In genomic region chr20:48456361-48457184, GRCh38 we compare ENCODE assay signal across 14 cellular contexts.
DNase-seq lines count a peak whose midpoint lies in the region; ATAC-seq, FAIRE-seq and TF ChIP-seq lines count a peak whose summit lies in the region.
"Had no signal": no experiment of that assay in that cellular context is flagged by ENCODE, and none has a peak within 500 bp of the region (broad histone marks: within the 10 kb centered on the region; RNA-seq: fewer than 3 reads in every experiment).

No MANE protein-coding gene starts in this region.

- no peak for TF ChIP-seq POLR2A in GM18505 (IDR thresholded peaks at IDR 0.05; ENCODE audit: borderline replicate concordance, extremely low read depth, insufficient read depth, insufficient read length)

- peak; percentile 54 for FAIRE-seq in GM18507 (lab: Jason Lieb, UNC)

- DNase-seq in GM18507 (ENCODE audit: extremely low spot score, insufficient read length, low read depth), result no peak
- DNase-seq in NCI-H2171 treated with DMSO at 0.1 percent for 48 hours (lab: John Stamatoyannopoulos, UW), result peak; percentile 91
- DNase-seq in iPS-NIHi7 (ENCODE audit: extremely low spot score), result peak; percentile 41
- DNase-seq in NCI-H128 (lab: John Stamatoyannopoulos, UW; ENCODE audit: unreplicated experiment), result no peak
- no peak for DNase-seq in hepatocyte (ENCODE audit: low spot score)
- DNase-seq: activated CD4-positive, alpha-beta memory T cell treated with anti-CD3 and anti-CD28 coated beads for 36 hours; activated T-cell treated with anti-CD3 and anti-CD28 coated beads, Interleukin-2, amount 50 U/mL, for 48 hours; NCI-H226; stimulated activated naive CD8-positive, alpha-beta T cell treated with anti-CD3 and anti-CD28 coated beads, Interleukin-15, Interleukin-2, amounts not matched to agents 100 U/mL and 50 U/mL, for 24 hours; uterus had no signal

- peaks cover 71% of the 10 kb centered on the region for H3K4me1 ChIP-seq in BLaER1
- no peaks in the 10 kb centered on the region for H3K4me1 ChIP-seq in hepatocyte (ENCODE audit: insufficient read depth)
- H3K4me1 ChIP-seq: uterus had no signal

- no peak for ATAC-seq in GM18505 (IDR thresholded peaks at IDR 0.05; ENCODE audit: unreplicated experiment)
- no peak for ATAC-seq in HG02610 (IDR thresholded peaks at IDR 0.05; ENCODE audit: unreplicated experiment)
- ATAC-seq: SK-N-SH treated with all-trans-retinoic acid at 6 μM for 48 hours; stimulated activated naive CD8-positive, alpha-beta T cell treated with anti-CD3 and anti-CD28 coated beads, Interleukin-15, Interleukin-2, amounts not matched to agents 100 U/mL and 50 U/mL, for 24 hours had no signal

- H4K20me1 ChIP-seq in BLaER1, result no peaks in the 10 kb centered on the region
- H4K20me1 ChIP-seq in hepatocyte (ENCODE audit: insufficient read depth, poor library complexity, severe bottlenecking), result no peaks in the 10 kb centered on the region

- H3K36me3 ChIP-seq in BLaER1 (no peaks in the 10 kb centered on the region), hepatocyte (replicated peaks; ENCODE audit: insufficient read depth, low read depth) (no peaks in the 10 kb centered on the region)
- H3K36me3 ChIP-seq: uterus had no signal

- WGBS in hepatocyte (ENCODE audit: low lambda C conversion rate, missing lambda C conversion rate), result 63% methylated on average over 8 of the region's 8 CpGs

- no peak overlapping the region for H3K9ac ChIP-seq in BLaER1

- H3K27me3 ChIP-seq in BLaER1 (no peaks in the 10 kb centered on the region), hepatocyte (no peaks in the 10 kb centered on the region)
- H3K27me3 ChIP-seq: uterus had no signal

- H3K9me3 ChIP-seq in BLaER1, result peaks cover 11% of the 10 kb centered on the region
- no peaks in the 10 kb centered on the region for H3K9me3 ChIP-seq in hepatocyte (ENCODE audit: low read depth)
- H3K9me3 ChIP-seq: uterus had no signal

- peak overlapping the region; percentile 96 for H3K4me2 ChIP-seq in BLaER1
- H3K4me2 ChIP-seq in hepatocyte, result no peak overlapping the region

- TF ChIP-seq CTCF in hepatocyte (IDR thresholded peaks at IDR 0.05; ENCODE audit: poor library complexity), result no peak

- no peak overlapping the region for H2AFZ ChIP-seq in hepatocyte

- no peaks in the 10 kb centered on the region for H3K79me2 ChIP-seq in hepatocyte

- H3K27ac ChIP-seq in BLaER1 (peak overlapping the region; percentile 14; the same call in 1 of the 2 replicates), hepatocyte (no peak overlapping the region)
- H3K27ac ChIP-seq: uterus had no signal

- H3K4me3 ChIP-seq in BLaER1, result no peak overlapping the region
- H3K4me3 ChIP-seq in hepatocyte, result no peak overlapping the region
- H3K4me3 ChIP-seq: uterus had no signal

- H3K9me2 ChIP-seq in hepatocyte (replicated peaks; ENCODE audit: insufficient read depth), result no peaks in the 10 kb centered on the region

Comparison
In these comparisons a context has a peak if more than half of its experiments do, and no peak if none do; other contexts are left out.
1. DNase-seq: peak in NCI-H2171 treated with DMSO at 0.1 percent for 48 hours (single experiment) and iPS-NIHi7 (single experiment); none in GM18507 (single experiment), NCI-H128 (single experiment) and hepatocyte (single experiment).